Comparison of ENCODE assay signal across 8 cellular contexts in genomic region chr3:146160964-146161724, GRCh38. TPM values are rescaled to one million over a fixed set of nuclear protein-coding genes. Genes with fewer than 3 reads are reported as not detected.
A peak's percentile ranks its signal among the peaks of the same experiment; 100 is the strongest.
DNase-seq lines count a peak whose midpoint lies in the region; ATAC-seq, FAIRE-seq and TF ChIP-seq lines count a peak whose summit lies in the region.

Gene PLOD2 (minus strand): TSS chr3:146161184. CDS start chr3:146160989, 195 bp downstream.

- H3K79me2 ChIP-seq in trophoblast cell (ENCODE audit: control insufficient read depth, insufficient read depth, low read length, poor library complexity), result peaks cover 12% of the 10 kb centered on the region

- H4K12ac ChIP-seq in trophoblast cell (ENCODE audit: low read depth, low read length), result peak within 1 kb of the TSS; percentile 80

- H3K4me1 ChIP-seq in NT2/D1 (ENCODE audit: insufficient read depth, insufficient read length) (peaks cover 2% of the 10 kb centered on the region), right atrium auricular region (peaks cover 0 to 54% of the 10 kb centered on the region in 2 donors), trophoblast cell (ENCODE audit: control insufficient read depth in 1 of 2, insufficient read depth in 2 of 2, low read length in 2 of 2) (peaks cover 8 to 15% of the 10 kb centered on the region in 2 experiments)

- H3K4ac ChIP-seq in trophoblast cell (ENCODE audit: low read depth, low read length), result peak within 1 kb of the TSS; percentile 81

- peak within 1 kb of the TSS; percentile 7 for H2AK5ac ChIP-seq in trophoblast cell (ENCODE audit: low read length)

- peak within 1 kb of the TSS; percentile 90 for H4K8ac ChIP-seq in trophoblast cell (ENCODE audit: low read depth, low read length)

- H3K4me3 ChIP-seq in NT2/D1 (ENCODE audit: insufficient read length, low read depth) (peak within 1 kb of the TSS; percentile 65), astrocyte of the spinal cord (ENCODE audit: low read depth, low read length) (peak within 1 kb of the TSS; percentile 96), right atrium auricular region (peak within 1 kb of the TSS; percentile 58 to 81), trophoblast cell (ENCODE audit: low read depth, low read length) (peak within 1 kb of the TSS; percentile 84)

- H3K18ac ChIP-seq in trophoblast cell (ENCODE audit: low read length), result peak within 1 kb of the TSS; percentile 92

- FAIRE-seq in GM19239 (lab: Jason Lieb, UNC), result no peak

- peak within 1 kb of the TSS; percentile 8; the same call in 1 of the 2 replicates for H3K27ac ChIP-seq in C4-2B
- H3K27ac ChIP-seq in right atrium auricular region, result peak within 1 kb of the TSS; percentile 91 to 96
- H3K27ac ChIP-seq in trophoblast cell (ENCODE audit: low read depth, low read length), result peak within 1 kb of the TSS; percentile 91

- peak within 1 kb of the TSS; percentile 68 for H2BK12ac ChIP-seq in trophoblast cell (ENCODE audit: low read length)

- H3K9me3 ChIP-seq in NT2/D1 (ENCODE audit: insufficient read depth, low read length), result no peaks in the 10 kb centered on the region
- H3K9me3 ChIP-seq in right atrium auricular region, result no peaks in the 10 kb centered on the region
- H3K9me3 ChIP-seq in trophoblast cell (ENCODE audit: insufficient read depth, low read depth, low read length), result no peaks in the 10 kb centered on the region

- H3K23ac ChIP-seq in trophoblast cell (ENCODE audit: low read length), result no peak within 1 kb of the TSS

- no CpG with 5 or more reads among the region's 76 CpGs for WGBS in trophoblast cell (ENCODE audit: extremely low coverage, insufficient coverage, insufficient read length)

- TF ChIP-seq CTCF in C4-2B (conservative IDR thresholded peaks at IDR 0.05) (no peak), astrocyte of the spinal cord (IDR thresholded peaks at IDR 0.05; ENCODE audit: low read depth, low read length) (no peak), right atrium auricular region (IDR thresholded peaks at IDR 0.05) (no peak)

- peak within 1 kb of the TSS; percentile 86 for H4K91ac ChIP-seq in trophoblast cell (ENCODE audit: low read depth, low read length)

- peak within 1 kb of the TSS; percentile 90 for H2BK5ac ChIP-seq in trophoblast cell (ENCODE audit: low read depth, low read length, poor library complexity)

- H3K27me3 ChIP-seq in NT2/D1 (ENCODE audit: insufficient read depth, insufficient read length), result no peaks in the 10 kb centered on the region
- H3K27me3 ChIP-seq in right atrium auricular region, result no peaks in the 10 kb centered on the region
- no peaks in the 10 kb centered on the region for H3K27me3 ChIP-seq in trophoblast cell (ENCODE audit: insufficient read depth, low read length)

- peaks cover 17% of the 10 kb centered on the region for H3K79me1 ChIP-seq in trophoblast cell (ENCODE audit: low read length)

- H2BK120ac ChIP-seq in trophoblast cell (ENCODE audit: insufficient read depth, low read length, poor library complexity), result peak within 1 kb of the TSS; percentile 80

- H2AFZ ChIP-seq in trophoblast cell (ENCODE audit: insufficient read depth, low read length, poor library complexity), result peak within 1 kb of the TSS; percentile 89

- H3K36me3 ChIP-seq in NT2/D1 (ENCODE audit: insufficient read depth, insufficient read length, low read length) (no peaks in the 10 kb centered on the region), right atrium auricular region (no peaks in the 10 kb centered on the region), trophoblast cell (ENCODE audit: control insufficient read depth in 1 of 2, insufficient read depth in 2 of 2, low read length in 2 of 2) (no peaks in the 10 kb centered on the region)

- H3K9ac ChIP-seq in NT2/D1 (ENCODE audit: insufficient read length, low read depth), result peak within 1 kb of the TSS; percentile 79
- peak within 1 kb of the TSS; percentile 78 for H3K9ac ChIP-seq in trophoblast cell (ENCODE audit: low read length)

- in situ Hi-C loops in astrocyte of the spinal cord (cut with HindIII; ENCODE audit: low sequenced_read_pairs), result no loop called here

- DNase-seq in NT2/D1 (ENCODE audit: low read depth, low spot score) (peak; percentile 49), astrocyte of the spinal cord (ENCODE audit: low read depth, low spot score) (peak; percentile 91), right atrium auricular region (ENCODE audit: low spot score) (peak; percentile 84), trophoblast cell (peak; percentile 93 to 95), GM19239 (ENCODE audit: insufficient read length, low spot score) (no peak)

- ATAC-seq in GM18868 (IDR thresholded peaks at IDR 0.05; ENCODE audit: unreplicated experiment) (peak; percentile 56), HG03139 (IDR thresholded peaks at IDR 0.05; ENCODE audit: unreplicated experiment) (peak; percentile 49)

- peak within 1 kb of the TSS; percentile 83 for H3K4me2 ChIP-seq in trophoblast cell (ENCODE audit: low read length)

- peak within 1 kb of the TSS; percentile 95 for H3K14ac ChIP-seq in trophoblast cell (ENCODE audit: low read length)

RNA-seq across cellular contexts. Expression of gene PLOD2, which starts in this region (rescaled TPM):
- total RNA-seq in right atrium auricular region, result 10 to 100 TPM; 18.2 to 30.5 TPM
- 110 and 115 TPM in 2 replicates for polyA plus RNA-seq in trophoblast cell (2013)

Comparison
In these comparisons a context has a peak if more than half of its experiments do, and no peak if none do; other contexts are left out.
1. H3K27ac ChIP-seq: peak in every context shown above with its lines; median percentile 94 in right atrium auricular region; 91 in trophoblast cell; 8 in C4-2B.